27 cellular contexts compared by ENCODE assay signal in genomic region chr22:26743149-26743548, GRCh38.
"Had no signal": no experiment of that assay in that cellular context is flagged by ENCODE, and none has a peak within 500 bp of the region (broad histone marks: within the 10 kb centered on the region; RNA-seq: fewer than 3 reads in every experiment).

No MANE protein-coding gene starts in this region.

- DNase-seq: activated CD4-positive, alpha-beta T cell treated with anti-CD3 and anti-CD28 coated beads for 4 hours; activated CD8-positive, alpha-beta memory T cell treated with anti-CD3 and anti-CD28 coated beads, Interleukin-2, amount 50 U/mL, for 48 hours; activated CD8-positive, alpha-beta T cell treated with anti-CD3 and anti-CD28 coated beads, Interleukin-2, amount 10 ng/mL, durations not matched to agents 7 days and 5 days; activated naive CD4-positive, alpha-beta T cell; activated T-cell treated with anti-CD3 and anti-CD28 coated beads, Interleukin-2, amount 50 U/mL, for 1 hour; aorta; caudate nucleus; Karpas-422; MM.1S; NCI-H1105 treated with DMSO at 0.1 percent for 48 hours; NCI-H1436 treated with DMSO at 0.1 percent for 48 hours; NCI-H187; NCI-H2081; NCI-H526; NCI-H774; NK-92 treated with Interleukin-12 subunit alpha and Interleukin-12 subunit beta, amount 100 ng/mL, for 24 hours; OCI-M1; Right ventricle myocardium superior; SJCRH30; SK-N-SH; T-helper 1 cell had no signal

- H3K27ac Mint-ChIP-seq: activated CD8-positive, alpha-beta T cell treated with anti-CD3 and anti-CD28 coated beads, Interleukin-2, amount 10 ng/mL, durations not matched to agents 7 days and 5 days; activated naive CD4-positive, alpha-beta T cell treated with anti-CD3 and anti-CD28 coated beads, Interleukin-2, amount 50 U/mL, for 24 hours had no signal

- H3K27ac ChIP-seq: breast epithelium, RWPE1, SJCRH30, VCaP had no signal

- H3K9me3 Mint-ChIP-seq: activated naive CD4-positive, alpha-beta T cell treated with anti-CD3 and anti-CD28 coated beads, Interleukin-2, amount 50 U/mL, for 24 hours had no signal

- H3K4me1 ChIP-seq: breast epithelium, SJCRH30 had no signal

- H3K9me3 ChIP-seq: breast epithelium, SJCRH30, SK-N-SH had no signal

- H3K4me1 Mint-ChIP-seq: activated naive CD4-positive, alpha-beta T cell treated with anti-CD3 and anti-CD28 coated beads, Interleukin-2, amount 50 U/mL, for 24 hours had no signal

- H3K4me3 Mint-ChIP-seq: activated CD8-positive, alpha-beta T cell treated with anti-CD3 and anti-CD28 coated beads, Interleukin-2, amount 10 ng/mL, durations not matched to agents 7 days and 5 days; activated naive CD4-positive, alpha-beta T cell treated with anti-CD3 and anti-CD28 coated beads, Interleukin-2, amount 50 U/mL, for 24 hours had no signal

- H3K36me3 ChIP-seq: breast epithelium, SJCRH30 had no signal

- H3K4me3 ChIP-seq: breast epithelium, SJCRH30 had no signal

- H3K27me3 ChIP-seq: breast epithelium, SJCRH30 had no signal

- H3K4me2 ChIP-seq: SK-N-SH had no signal

- H3K9ac ChIP-seq: SK-N-SH had no signal

- ATAC-seq: activated CD4-positive, CD25-positive, alpha-beta regulatory T cell treated with anti-CD3 and anti-CD28 coated beads, Interleukin-2, amount 50 U/mL, for 24 hours; activated CD8-positive, alpha-beta T cell treated with anti-CD3 and anti-CD28 coated beads, Interleukin-2, amount 10 ng/mL, durations not matched to agents 7 days and 5 days; Panc1 had no signal

- H3K27me3 Mint-ChIP-seq: activated naive CD4-positive, alpha-beta T cell treated with anti-CD3 and anti-CD28 coated beads, Interleukin-2, amount 50 U/mL, for 24 hours had no signal
